26 cellular contexts compared by ENCODE assay signal in genomic region chrX:154998204-154998880, GRCh38.
"Had no signal": no experiment of that assay in that cellular context is flagged by ENCODE, and none has a peak within 500 bp of the region (broad histone marks: within the 10 kb centered on the region; RNA-seq: fewer than 3 reads in every experiment).

No MANE protein-coding gene starts in this region.

- H3K36me3 ChIP-seq: esophagus squamous epithelium, gastrocnemius medialis, left lung, lower lobe of right lung had no signal

- H3K9me3 ChIP-seq: esophagus squamous epithelium, gastrocnemius medialis, heart right ventricle, left lung, lower lobe of right lung, mucosa of descending colon had no signal

- H3K4me3 ChIP-seq: coronary artery, dorsolateral prefrontal cortex, esophagus squamous epithelium, gastrocnemius medialis, heart right ventricle, left lung, lower lobe of right lung, mucosa of descending colon had no signal

- FAIRE-seq: colon, endometrium, islet of Langerhans, keratinocyte had no signal

- H3K4me1 ChIP-seq: esophagus squamous epithelium, gastrocnemius medialis, heart right ventricle, left lung, lower lobe of right lung had no signal

- H3K27ac ChIP-seq: coronary artery, dorsolateral prefrontal cortex, epithelial cell of prostate, esophagus squamous epithelium, gastrocnemius medialis, heart right ventricle, left lung, lower lobe of right lung had no signal

- DNase-seq: dermis blood vessel endothelial cell; dorsolateral prefrontal cortex; effector CD4-positive, alpha-beta T cell; effector memory CD4-positive, alpha-beta T cell; esophagus squamous epithelium; foreskin fibroblast; foreskin melanocyte; gastrocnemius medialis; glutamatergic neuron; head of caudate nucleus; heart right ventricle; hippocampal formation; left cardiac atrium; left lung; left ventricle myocardium superior; lower lobe of right lung; mesenchymal stem cell; mucosa of descending colon; naive B cell had no signal

- H3K27me3 ChIP-seq: esophagus squamous epithelium, gastrocnemius medialis, heart right ventricle, left lung had no signal

- ATAC-seq: esophagus mucosa, gastrocnemius medialis, heart right ventricle, left cardiac atrium, left lung, left ventricle myocardium superior, lower lobe of right lung, mucosa of descending colon had no signal
